In the genomic region with DNA sequence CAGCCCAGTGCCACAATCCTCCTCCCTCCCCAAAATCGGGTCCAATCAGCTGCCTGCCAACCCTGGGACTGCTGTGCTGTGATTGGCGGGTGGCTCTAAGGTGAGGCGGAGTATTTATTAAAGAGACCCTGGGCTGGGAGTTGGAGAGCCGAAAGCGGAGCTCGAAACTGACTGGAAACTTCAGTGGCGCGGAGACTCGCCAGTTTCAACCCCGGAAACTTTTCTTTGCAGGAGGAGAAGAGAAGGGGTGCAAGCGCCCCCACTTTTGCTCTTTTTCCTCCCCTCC, we compare ENCODE assay signal across 1 cellular context.
TF ChIP-seq lines count a peak whose summit lies in the region.

Gene SOX9, plus strand, starts transcription at position 143 of the 286 bp plus-strand sequence. CDS start 372 bp downstream, outside the sequence.

TF ChIP-seq in H1, 55 proteins besides CTCF, POLR2A, EP300 and RAD21 (continued from another document):
- TF ChIP-seq, protein P1, sequence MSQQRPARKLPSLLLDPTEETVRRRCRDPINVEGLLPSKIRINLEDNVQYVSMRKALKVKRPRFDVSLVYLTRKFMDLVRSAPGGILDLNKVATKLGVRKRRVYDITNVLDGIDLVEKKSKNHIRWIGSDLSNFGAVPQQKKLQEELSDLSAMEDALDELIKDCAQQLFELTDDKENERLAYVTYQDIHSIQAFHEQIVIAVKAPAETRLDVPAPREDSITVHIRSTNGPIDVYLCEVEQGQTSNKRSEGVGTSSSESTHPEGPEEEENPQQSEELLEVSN (IDR thresholded peaks at IDR 0.05) = no peak
- no peak for TF ChIP-seq CEBPB (IDR thresholded peaks at IDR 0.05; ENCODE audit: low read depth, low read length)
- no peak for TF ChIP-seq ATF3 (IDR thresholded peaks at IDR 0.05; ENCODE audit: insufficient read depth, low read depth, low read length)
- 0 out of 2 replicates have a peak, but pooled peaks have one; percentile 40 for TF ChIP-seq SP1 (IDR thresholded peaks at IDR 0.05; ENCODE audit: low read depth, low read length)
- 0 out of 4 replicates have a peak, but pooled peaks of 1 of the 2 experiments have one; percentile 58 for TF ChIP-seq SIN3A (conservative IDR thresholded peaks at IDR 0.05 in 1 of 2, IDR thresholded peaks at IDR 0.05 in 1 of 2; ENCODE audit: low read depth in 1 of 2, low read length in 2 of 2)
- TF ChIP-seq RFX5 (IDR thresholded peaks at IDR 0.05; ENCODE audit: borderline replicate concordance, low read depth, low read length) = no peak
- no peak for TF ChIP-seq POU5F1 (IDR thresholded peaks at IDR 0.05; ENCODE audit: low read depth, low read length)
- TF ChIP-seq, protein P2, sequence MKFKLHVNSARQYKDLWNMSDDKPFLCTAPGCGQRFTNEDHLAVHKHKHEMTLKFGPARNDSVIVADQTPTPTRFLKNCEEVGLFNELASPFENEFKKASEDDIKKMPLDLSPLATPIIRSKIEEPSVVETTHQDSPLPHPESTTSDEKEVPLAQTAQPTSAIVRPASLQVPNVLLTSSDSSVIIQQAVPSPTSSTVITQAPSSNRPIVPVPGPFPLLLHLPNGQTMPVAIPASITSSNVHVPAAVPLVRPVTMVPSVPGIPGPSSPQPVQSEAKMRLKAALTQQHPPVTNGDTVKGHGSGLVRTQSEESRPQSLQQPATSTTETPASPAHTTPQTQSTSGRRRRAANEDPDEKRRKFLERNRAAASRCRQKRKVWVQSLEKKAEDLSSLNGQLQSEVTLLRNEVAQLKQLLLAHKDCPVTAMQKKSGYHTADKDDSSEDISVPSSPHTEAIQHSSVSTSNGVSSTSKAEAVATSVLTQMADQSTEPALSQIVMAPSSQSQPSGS (IDR thresholded peaks at IDR 0.05; ENCODE audit: low read length) = no peak
- TF ChIP-seq SIX5 (IDR thresholded peaks at IDR 0.05; ENCODE audit: low read depth, low read length) = no peak
- TF ChIP-seq GABPA (IDR thresholded peaks at IDR 0.05; ENCODE audit: borderline replicate concordance, insufficient read depth, low read length) = no peak
- TF ChIP-seq BRCA1 (IDR thresholded peaks at IDR 0.05; ENCODE audit: low read depth, low read length) = no peak
- TF ChIP-seq BCL11A (IDR thresholded peaks at IDR 0.05; ENCODE audit: low read depth in 2 of 2, low read length in 2 of 2) = no peak
- TF ChIP-seq TBP (IDR thresholded peaks at IDR 0.05; ENCODE audit: low read depth, low read length) = peak; percentile 64
- TF ChIP-seq CHD1 (IDR thresholded peaks at IDR 0.05; ENCODE audit: low read depth, low read length) = no peak
- TF ChIP-seq PHF8 (conservative IDR thresholded peaks at IDR 0.05; ENCODE audit: low read depth, low read length) = no peak
- TF ChIP-seq SRF (IDR thresholded peaks at IDR 0.05; ENCODE audit: low read depth, low read length) = no peak
- TF ChIP-seq SIRT6 (IDR thresholded peaks at IDR 0.05; ENCODE audit: low read length) = no peak
- TF ChIP-seq, protein P3, sequence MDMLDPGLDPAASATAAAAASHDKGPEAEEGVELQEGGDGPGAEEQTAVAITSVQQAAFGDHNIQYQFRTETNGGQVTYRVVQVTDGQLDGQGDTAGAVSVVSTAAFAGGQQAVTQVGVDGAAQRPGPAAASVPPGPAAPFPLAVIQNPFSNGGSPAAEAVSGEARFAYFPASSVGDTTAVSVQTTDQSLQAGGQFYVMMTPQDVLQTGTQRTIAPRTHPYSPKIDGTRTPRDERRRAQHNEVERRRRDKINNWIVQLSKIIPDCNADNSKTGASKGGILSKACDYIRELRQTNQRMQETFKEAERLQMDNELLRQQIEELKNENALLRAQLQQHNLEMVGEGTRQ (IDR thresholded peaks at IDR 0.05; ENCODE audit: low read length) = no peak
- TF ChIP-seq CBX8 (IDR thresholded peaks at IDR 0.05; ENCODE audit: borderline replicate concordance, low read depth, low read length) = no peak
- no peak for TF ChIP-seq JUND (IDR thresholded peaks at IDR 0.05; ENCODE audit: low read length)
- TF ChIP-seq TAF1 (IDR thresholded peaks at IDR 0.05; ENCODE audit: low read depth, low read length) = peak; percentile 67
